In genomic region chr2:145221032-145221431, GRCh38 we compare ENCODE assay signal across 14 cellular contexts.
"Had no signal": no experiment of that assay in that cellular context is flagged by ENCODE, and none has a peak within 500 bp of the region (broad histone marks: within the 10 kb centered on the region; RNA-seq: fewer than 3 reads in every experiment).

No MANE protein-coding gene starts in this region.

- H3K9me3 ChIP-seq: colonic mucosa, gastrocnemius medialis, left ventricle myocardium inferior, ovary, upper lobe of left lung had no signal

- H3K27ac Mint-ChIP-seq: activated CD8-positive, alpha-beta T cell treated with anti-CD3 and anti-CD28 coated beads, Interleukin-2, amount 10 ng/mL, durations not matched to agents 7 days and 5 days; activated naive CD4-positive, alpha-beta T cell treated with anti-CD3 and anti-CD28 coated beads for 36 hours; activated T-helper 1 cell treated with anti-CD3 and anti-CD28 coated beads, Interleukin-12 subunit alpha, Interleukin-12 subunit beta, Interleukin-2, Interleukin-4 antibody, amounts not matched to agents 30 ng/mL and 10 ng/mL and 1 ng/mL, durations not matched to agents 14 hours and 24 hours and 36 hours; neural progenitor cell had no signal

- ATAC-seq: activated CD8-positive, alpha-beta T cell treated with anti-CD3 and anti-CD28 coated beads, Interleukin-2, amount 10 ng/mL, durations not matched to agents 7 days and 5 days; gastrocnemius medialis; stimulated activated naive CD8-positive, alpha-beta T cell treated with anti-CD3 and anti-CD28 coated beads, Interleukin-15, Interleukin-2, amounts not matched to agents 100 U/mL and 50 U/mL, for 24 hours had no signal

- H3K4me2 ChIP-seq: neural progenitor cell had no signal

- H3K27ac ChIP-seq: colonic mucosa, gastrocnemius medialis, left ventricle myocardium inferior, neural progenitor cell, ovary, upper lobe of left lung had no signal

- H3K36me3 ChIP-seq: colonic mucosa, gastrocnemius medialis, left ventricle myocardium inferior, neural progenitor cell, ovary, upper lobe of left lung had no signal

- H3K4me3 ChIP-seq: colonic mucosa, gastrocnemius medialis, left ventricle myocardium inferior, neural progenitor cell, ovary, upper lobe of left lung had no signal

- H3K4me1 ChIP-seq: colonic mucosa, gastrocnemius medialis, left ventricle myocardium inferior, neural progenitor cell, upper lobe of left lung had no signal

- H3K27me3 ChIP-seq: colonic mucosa, gastrocnemius medialis, neural progenitor cell, ovary, upper lobe of left lung had no signal

- H3K4me3 Mint-ChIP-seq: activated CD8-positive, alpha-beta T cell treated with anti-CD3 and anti-CD28 coated beads, Interleukin-2, amount 10 ng/mL, durations not matched to agents 7 days and 5 days; activated naive CD4-positive, alpha-beta T cell treated with anti-CD3 and anti-CD28 coated beads for 36 hours; activated T-helper 1 cell treated with anti-CD3 and anti-CD28 coated beads, Interleukin-12 subunit alpha, Interleukin-12 subunit beta, Interleukin-2, Interleukin-4 antibody, amounts not matched to agents 30 ng/mL and 10 ng/mL and 1 ng/mL, durations not matched to agents 14 hours and 24 hours and 36 hours; neural progenitor cell had no signal

- H3K9ac ChIP-seq: neural progenitor cell had no signal

- DNase-seq: activated CD8-positive, alpha-beta T cell treated with anti-CD3 and anti-CD28 coated beads, Interleukin-2, amount 10 ng/mL, durations not matched to agents 7 days and 5 days; activated naive CD4-positive, alpha-beta T cell treated with anti-CD3 and anti-CD28 coated beads for 36 hours; caudate nucleus; colonic mucosa; effector CD4-positive, alpha-beta T cell; gastrocnemius medialis; kidney; left ventricle myocardium inferior; ovary; stimulated activated CD4-positive, alpha-beta T cell treated with anti-CD3 and anti-CD28 coated beads, Interleukin-2, amount 100 ng/mL, for 48 hours; stimulated activated naive CD8-positive, alpha-beta T cell treated with anti-CD3 and anti-CD28 coated beads, Interleukin-15, Interleukin-2, amounts not matched to agents 100 U/mL and 50 U/mL, for 24 hours; upper lobe of left lung had no signal

- H2AFZ ChIP-seq: neural progenitor cell had no signal

- H3K9me3 Mint-ChIP-seq: activated T-helper 1 cell treated with anti-CD3 and anti-CD28 coated beads, Interleukin-12 subunit alpha, Interleukin-12 subunit beta, Interleukin-2, Interleukin-4 antibody, amounts not matched to agents 30 ng/mL and 10 ng/mL and 1 ng/mL, durations not matched to agents 14 hours and 24 hours and 36 hours had no signal
